16 cellular contexts compared by ENCODE assay signal in genomic region chr15:28889871-28890270, GRCh38. TPM values are rescaled to one million over a fixed set of nuclear protein-coding genes. Genes with fewer than 3 reads are reported as not detected.
"Had no signal": no experiment of that assay in that cellular context is flagged by ENCODE, and none has a peak within 500 bp of the region (broad histone marks: within the 10 kb centered on the region; RNA-seq: fewer than 3 reads in every experiment).

No MANE protein-coding gene starts in this region.

RNA-seq across cellular contexts. Expression of gene GOLGA6L7, which starts 41.4 kb away (rescaled TPM):
- total RNA-seq: activated CD4-positive, alpha-beta T cell treated with anti-CD3 and anti-CD28 coated beads, Interleukin-2, amount 10 ng/mL, durations not matched to agents 24 days and 14 days; activated T-cell treated with anti-CD3 and anti-CD28 coated beads, Interleukin-2, amount 50 U/mL, for 4 hours; astrocyte; breast epithelium; foreskin keratinocyte; glomerular endothelial cell; kidney epithelial cell; left lobe of liver; lower lobe of right lung; mesenteric fat pad; mucosa of gallbladder; pulmonary artery endothelial cell; right cardiac atrium; transverse colon; uterus had no signal
- polyA plus RNA-seq: esophagus, foreskin keratinocyte, right cardiac atrium had no signal
